10 cellular contexts compared by ENCODE assay signal in the genomic region with DNA sequence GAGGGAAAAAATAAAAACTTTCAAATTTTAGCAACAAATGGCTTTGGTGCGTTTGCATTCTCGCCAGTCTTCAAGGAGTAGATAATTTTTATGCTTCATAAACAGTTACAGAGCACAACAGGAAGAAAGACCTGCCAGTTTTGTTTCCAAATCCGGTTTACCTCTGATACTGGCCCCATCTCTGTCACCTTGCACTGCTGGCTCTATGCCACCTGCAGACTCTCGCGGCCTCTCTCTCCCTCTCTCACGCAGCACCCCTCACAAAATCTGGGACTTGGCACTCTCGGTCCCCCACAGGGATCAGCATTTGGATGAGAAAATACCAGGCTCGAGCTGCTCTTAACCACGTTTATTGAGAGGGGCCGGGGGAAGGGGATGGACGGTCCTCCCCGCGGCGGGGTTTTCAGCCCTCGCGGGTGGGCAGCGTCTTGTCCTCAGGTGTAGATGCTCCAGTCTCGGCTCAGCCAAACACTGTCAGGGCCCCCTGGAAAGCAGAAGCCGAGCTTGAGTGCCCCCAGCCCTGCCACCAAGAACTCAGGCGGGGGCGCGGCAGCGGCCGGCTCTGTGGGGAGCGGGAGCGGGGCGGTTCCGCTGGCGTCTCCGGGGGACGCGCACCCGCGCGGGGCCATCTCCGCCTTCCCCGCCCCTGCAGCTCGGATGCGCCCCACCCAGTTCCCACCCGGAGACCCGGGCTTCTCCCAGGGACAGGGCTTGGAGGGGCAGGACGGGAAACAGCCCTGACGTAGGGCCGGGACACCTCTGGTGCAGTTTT.
DNase-seq lines count a peak whose midpoint lies in the region; ATAC-seq and TF ChIP-seq lines count a peak whose summit lies in the region.
"Had no signal": no experiment of that assay in that cellular context is flagged by ENCODE, and none has a peak within 500 bp of the region (broad histone marks: within the 10 kb centered on the region; RNA-seq: fewer than 3 reads in every experiment).

No MANE protein-coding gene starts in this region.

- no peak overlapping the region for H3K27ac ChIP-seq in parathyroid adenoma
- H3K27ac ChIP-seq: colonic mucosa had no signal

- TF ChIP-seq CTCF in Loucy (conservative IDR thresholded peaks at IDR 0.05; ENCODE audit: low read length) (no peak), parathyroid adenoma (IDR thresholded peaks at IDR 0.05) (no peak)

- H3K9me2 ChIP-seq in Loucy (replicated peaks; ENCODE audit: low read depth, low read length): no peaks in the 10 kb centered on the region

- no peaks in the 10 kb centered on the region for H3K36me3 Mint-ChIP-seq in effector memory CD8-positive, alpha-beta T cell (ENCODE audit: insufficient read depth)

- peak overlapping the region; percentile 17 for H3K4me3 ChIP-seq in Loucy (ENCODE audit: low read length, poor library complexity, severe bottlenecking)
- H3K4me3 ChIP-seq in parathyroid adenoma (ENCODE audit: low read depth, low read length): no peak overlapping the region
- H3K4me3 ChIP-seq: colonic mucosa had no signal

- no peaks in the 10 kb centered on the region for H3K79me2 ChIP-seq in Loucy (ENCODE audit: insufficient read depth, low read length)
- no peaks in the 10 kb centered on the region for H3K79me2 ChIP-seq in parathyroid adenoma

- peak; percentile 41 for ATAC-seq in effector memory CD8-positive, alpha-beta T cell (replicated peaks)
- ATAC-seq in HG03520 (IDR thresholded peaks at IDR 0.05; ENCODE audit: unreplicated experiment): no peak

- H3K9me3 Mint-ChIP-seq in effector memory CD8-positive, alpha-beta T cell: no peaks in the 10 kb centered on the region
- H3K9me3 Mint-ChIP-seq: HFFc6 had no signal

- DNase-seq in GM03348 (ENCODE audit: low spot score) (peak; percentile 9), NCI-H1105 treated with DMSO at 0.1 percent for 48 hours (lab: John Stamatoyannopoulos, UW) (no peak)
- DNase-seq in effector memory CD8-positive, alpha-beta T cell: no peak
- no peak for DNase-seq in effector CD4-positive, alpha-beta T cell
- DNase-seq: colonic mucosa, HFFc6, SW 1271 had no signal

- no peaks in the 10 kb centered on the region for H3F3A ChIP-seq in Loucy (ENCODE audit: low read depth)

- H2AFZ ChIP-seq in Loucy (ENCODE audit: low read length) (no peak overlapping the region), parathyroid adenoma (peak overlapping the region; percentile 17)

- H3K36me3 ChIP-seq in Loucy (ENCODE audit: insufficient read depth, low read length) (no peaks in the 10 kb centered on the region), parathyroid adenoma (ENCODE audit: control insufficient read depth, insufficient read depth, low read length) (no peaks in the 10 kb centered on the region)
- H3K36me3 ChIP-seq: colonic mucosa had no signal

- H3K4me1 ChIP-seq in Loucy (ENCODE audit: insufficient read depth, low read length, poor library complexity, severe bottlenecking) (no peaks in the 10 kb centered on the region), parathyroid adenoma (peaks cover 4% of the 10 kb centered on the region)
- H3K4me1 ChIP-seq: colonic mucosa had no signal

- H3K4me3 Mint-ChIP-seq in effector memory CD8-positive, alpha-beta T cell: peak overlapping the region; percentile 15 to 72
- H3K4me3 Mint-ChIP-seq: HFFc6 had no signal

- H4K20me1 ChIP-seq in Loucy (ENCODE audit: insufficient read depth, low read length, poor library complexity, severe bottlenecking): no peaks in the 10 kb centered on the region

- H3K9ac ChIP-seq in Loucy (ENCODE audit: low read depth, low read length, poor library complexity, severe bottlenecking) (no peak overlapping the region), parathyroid adenoma (no peak overlapping the region)

- H3K9me3 ChIP-seq in Loucy (ENCODE audit: insufficient read depth, low read depth, low read length) (no peaks in the 10 kb centered on the region), parathyroid adenoma (ENCODE audit: control insufficient read depth, low read length) (no peaks in the 10 kb centered on the region)
- H3K9me3 ChIP-seq: colonic mucosa had no signal

- H3K4me2 ChIP-seq in Loucy (ENCODE audit: low read depth, low read length, poor library complexity, severe bottlenecking) (no peak overlapping the region), parathyroid adenoma (ENCODE audit: low read length) (peak overlapping the region; percentile 52)

- H3K4me1 Mint-ChIP-seq in effector memory CD8-positive, alpha-beta T cell (ENCODE audit: low read depth in 2 of 2): peaks cover 0 to 3% of the 10 kb centered on the region in 2 donors

- no peak overlapping the region for H3K27ac Mint-ChIP-seq in effector memory CD8-positive, alpha-beta T cell
- H3K27ac Mint-ChIP-seq: HFFc6 had no signal

- no peaks in the 10 kb centered on the region for H3K27me3 ChIP-seq in Loucy (ENCODE audit: insufficient read depth, low read length, poor library complexity, severe bottlenecking)
- no peaks in the 10 kb centered on the region for H3K27me3 ChIP-seq in parathyroid adenoma (ENCODE audit: control insufficient read depth, insufficient read depth, low read length)

- H3K27me3 Mint-ChIP-seq in effector memory CD8-positive, alpha-beta T cell: peaks cover 33 to 40% of the 10 kb centered on the region in 2 donors
